In genomic region chr6:163413345-163414116, GRCh38 we compare ENCODE assay signal across 8 cellular contexts. TPM values are rescaled to one million over a fixed set of nuclear protein-coding genes. Genes with fewer than 3 reads are reported as not detected.
A peak's percentile ranks its signal among the peaks of the same experiment; 100 is the strongest.
DNase-seq lines count a peak whose midpoint lies in the region; ATAC-seq and TF ChIP-seq lines count a peak whose summit lies in the region.

No MANE protein-coding gene starts in this region.

- peak; percentile 84 to 95 (median 94) for DNase-seq in CD8-positive, alpha-beta memory T cell
- peak; percentile 91 for DNase-seq in OCI-M1 (lab: John Stamatoyannopoulos, UW)
- DNase-seq in activated T-helper 1 cell treated with Interleukin-2 at 50 U/mL for 16 hours (ENCODE audit: low read depth): peak; percentile 87
- peak; percentile 24 for DNase-seq in esophagus squamous epithelium (lab: John Stamatoyannopoulos, UW)
- peak; percentile 89 for DNase-seq in myocyte (ENCODE audit: low read depth)
- peak; percentile 82 for DNase-seq in stimulated activated CD8-positive, alpha-beta memory T cell treated with anti-CD3 and anti-CD28 coated beads, Interleukin-7, amount 100 ng/mL, for 24 hours (ENCODE audit: low read depth)

- TF ChIP-seq CTCF in esophagus squamous epithelium (IDR thresholded peaks at IDR 0.05): peak in 1 of 6 experiments; percentile 13

- no peaks in the 10 kb centered on the region for H3K9me3 ChIP-seq in CD8-positive, alpha-beta memory T cell (ENCODE audit: low read length)
- H3K9me3 ChIP-seq in esophagus squamous epithelium: no peaks in the 10 kb centered on the region

- peaks cover 29 to 37% (median 36%) of the 10 kb centered on the region in 3 donors for H3K4me1 Mint-ChIP-seq in CD8-positive, alpha-beta memory T cell

- no peaks in the 10 kb centered on the region for H3K27me3 ChIP-seq in CD8-positive, alpha-beta memory T cell (ENCODE audit: insufficient read depth, low read length, poor library complexity, severe bottlenecking)
- H3K27me3 ChIP-seq in esophagus squamous epithelium: no peaks in the 10 kb centered on the region

- peak; percentile 42 for ATAC-seq in GM19328 (IDR thresholded peaks at IDR 0.05; ENCODE audit: unreplicated experiment)
- peak; percentile 33 for ATAC-seq in HG03457 (IDR thresholded peaks at IDR 0.05; ENCODE audit: unreplicated experiment)

- POLR2A ChIA-PET in CD8-positive, alpha-beta memory T cell (lab: Charles Lee): no interaction called here

- peaks cover 0 to 4% of the 10 kb centered on the region in 2 donors for H3K27me3 Mint-ChIP-seq in CD8-positive, alpha-beta memory T cell

- H3K4me3 Mint-ChIP-seq in CD8-positive, alpha-beta memory T cell: peak overlapping the region; percentile 84 to 94 (median 89)

- CTCF ChIA-PET in CD8-positive, alpha-beta memory T cell (lab: Charles Lee): no interaction called here

- peak overlapping the region; percentile 84 for H3K4me3 ChIP-seq in CD8-positive, alpha-beta memory T cell (ENCODE audit: low read length)
- peak overlapping the region; percentile 88 to 100 (median 97) for H3K4me3 ChIP-seq in esophagus squamous epithelium

- no peaks in the 10 kb centered on the region for H3K9me3 Mint-ChIP-seq in CD8-positive, alpha-beta memory T cell

- peak overlapping the region; percentile 89 to 97 (median 94) for H3K27ac Mint-ChIP-seq in CD8-positive, alpha-beta memory T cell

- TF ChIP-seq POLR2A in esophagus squamous epithelium (IDR thresholded peaks at IDR 0.05): peak in 2 of 4 donors; percentile 57 to 89

- H3K36me3 ChIP-seq in CD8-positive, alpha-beta memory T cell (ENCODE audit: insufficient read depth, low read length): no peaks in the 10 kb centered on the region
- H3K36me3 ChIP-seq in esophagus squamous epithelium: no peaks in the 10 kb centered on the region

- peak overlapping the region; percentile 87 for H3K27ac ChIP-seq in CD8-positive, alpha-beta memory T cell (ENCODE audit: low read depth, low read length)
- H3K27ac ChIP-seq in esophagus squamous epithelium: peak overlapping the region; percentile 91 to 100 (median 99)

- WGBS in esophagus squamous epithelium, 2 donors: 3% methylated on average over 14 to 21 of the region's 109 CpGs

- intact Hi-C loops in esophagus squamous epithelium (cut with DNase I): loop anchor here (10.0 kb wide), 1 partner anchor 559 kb away; no protein-coding TSS in a partner anchor

- H3K4me1 ChIP-seq in CD8-positive, alpha-beta memory T cell (ENCODE audit: insufficient read depth, low read length): peaks cover 24% of the 10 kb centered on the region
- peaks cover 0 to 26% (median 2%) of the 10 kb centered on the region in 3 donors for H3K4me1 ChIP-seq in esophagus squamous epithelium

- H3K36me3 Mint-ChIP-seq in CD8-positive, alpha-beta memory T cell: peaks cover 0 to 10% (median 0%) of the 10 kb centered on the region in 3 donors

RNA-seq across cellular contexts. Expression of gene QKI, which starts 1.0 kb away (rescaled TPM):
- total RNA-seq in CD8-positive, alpha-beta memory T cell: 10 to 100 TPM; 56.5 to 58.8 TPM
- 27.5 TPM for polyA plus RNA-seq in CD8-positive, alpha-beta memory T cell
- 100 to 1,000 TPM in 1 of 4 donors, 10 to 100 TPM in 3; 46.2 to 149 (median 65.4) TPM for total RNA-seq in esophagus squamous epithelium
- 289 and 423 TPM in 2 replicates for total RNA-seq in myocyte
- 102 TPM for polyA plus RNA-seq in myocyte (2012)

Comparison
In these comparisons a context has a peak if more than half of its experiments do, and no peak if none do; other contexts are left out.
1. Peak in every context shown above with its lines: DNase-seq, ATAC-seq, H3K4me3 ChIP-seq and H3K27ac ChIP-seq.
2. DNase-seq: peak in every context shown above with its lines; median percentile 94 in CD8-positive, alpha-beta memory T cell; 91 in OCI-M1; 89 in myocyte; 87 in activated T-helper 1 cell treated with Interleukin-2 at 50 U/mL for 16 hours; 82 in stimulated activated CD8-positive, alpha-beta memory T cell treated with anti-CD3 and anti-CD28 coated beads, Interleukin-7, amount 100 ng/mL, for 24 hours; 24 in esophagus squamous epithelium.